Comparison of ENCODE assay signal across 30 cellular contexts in genomic region chr19:44593294-44593693, GRCh38. TPM values are rescaled to one million over a fixed set of nuclear protein-coding genes. Genes with fewer than 3 reads are reported as not detected.
"Had no signal": no experiment of that assay in that cellular context is flagged by ENCODE, and none has a peak within 500 bp of the region (broad histone marks: within the 10 kb centered on the region; RNA-seq: fewer than 3 reads in every experiment).

No MANE protein-coding gene starts in this region.

- ATAC-seq: activated CD8-positive, alpha-beta T cell treated with anti-CD3 and anti-CD28 coated beads for 36 hours; natural killer cell; psoas muscle; stimulated activated naive CD8-positive, alpha-beta T cell treated with anti-CD3 and anti-CD28 coated beads, Interleukin-15, Interleukin-2, amounts not matched to agents 100 U/mL and 50 U/mL, for 24 hours had no signal

- H3K36me3 Mint-ChIP-seq: activated naive CD4-positive, alpha-beta T cell treated with anti-CD3 and anti-CD28 coated beads, Interleukin-2, amount 50 U/mL, for 24 hours; natural killer cell had no signal

- H3K4me3 Mint-ChIP-seq: activated CD4-positive, alpha-beta T cell treated with anti-CD3 and anti-CD28 coated beads, Interleukin-2, amount 10 ng/mL, durations not matched to agents 7 days and 5 days; activated CD8-positive, alpha-beta T cell treated with anti-CD3 and anti-CD28 coated beads for 36 hours; activated naive CD4-positive, alpha-beta T cell treated with anti-CD3 and anti-CD28 coated beads, Interleukin-2, amount 50 U/mL, for 24 hours; immature natural killer cell; natural killer cell had no signal

- H3K27ac ChIP-seq: cardiac muscle cell, left lung, psoas muscle, thyroid gland, VCaP had no signal

- H3K36me3 ChIP-seq: cardiac muscle cell, left lung, thyroid gland had no signal

- H3K27ac Mint-ChIP-seq: activated CD4-positive, alpha-beta T cell treated with anti-CD3 and anti-CD28 coated beads, Interleukin-2, amount 10 ng/mL, durations not matched to agents 7 days and 5 days; activated CD8-positive, alpha-beta T cell treated with anti-CD3 and anti-CD28 coated beads for 36 hours; activated naive CD4-positive, alpha-beta T cell treated with anti-CD3 and anti-CD28 coated beads, Interleukin-2, amount 50 U/mL, for 24 hours; immature natural killer cell; natural killer cell had no signal

- DNase-seq: activated CD4-positive, alpha-beta T cell treated with anti-CD3 and anti-CD28 coated beads, Interleukin-2, amount 10 ng/mL, durations not matched to agents 7 days and 5 days; activated CD4-positive, CD25-positive, alpha-beta regulatory T cell treated with anti-CD3 and anti-CD28 coated beads, Interleukin-2, amount 50 U/mL, for 72 hours; activated CD8-positive, alpha-beta T cell treated with anti-CD3 and anti-CD28 coated beads for 36 hours; activated gamma-delta T cell treated with Interleukin-2 at 50 U/mL for 16 hours; activated T-cell treated with anti-CD3 and anti-CD28 coated beads, Interleukin-2, amount 50 U/mL, for 1 hour; anterior cingulate cortex; body of pancreas; erythroblast; foreskin fibroblast; immature natural killer cell; kidney glomerular epithelial cell; left lung; midbrain; natural killer cell; psoas muscle; right cardiac atrium; stimulated activated CD4-positive, alpha-beta T cell treated with anti-CD3 and anti-CD28 coated beads, Interleukin-12 subunit alpha, Interleukin-12 subunit beta, amount 100 ng/mL, for 4 hours; stimulated activated CD4-positive, alpha-beta T cell treated with anti-CD3 and anti-CD28 coated beads, Interleukin-4, amount 100 ng/mL, for 4 hours; stimulated activated naive CD8-positive, alpha-beta T cell treated with anti-CD3 and anti-CD28 coated beads, Interleukin-15, Interleukin-2, amounts not matched to agents 100 U/mL and 50 U/mL, for 24 hours; T-helper 2 cell; thyroid gland had no signal

- H3K4me3 ChIP-seq: body of pancreas, cardiac muscle cell, left lung, psoas muscle, thyroid gland had no signal

- H3K9me3 ChIP-seq: body of pancreas, thyroid gland had no signal

- H3K9me3 Mint-ChIP-seq: activated naive CD4-positive, alpha-beta T cell treated with anti-CD3 and anti-CD28 coated beads, Interleukin-2, amount 50 U/mL, for 24 hours; natural killer cell had no signal

- H3K4me1 ChIP-seq: thyroid gland had no signal

- H3K27me3 ChIP-seq: body of pancreas, cardiac muscle cell, left lung, thyroid gland had no signal

RNA-seq across cellular contexts. Expression of gene IGSF23, which starts 20.1 kb away (rescaled TPM):
- total RNA-seq: activated CD4-positive, alpha-beta T cell treated with anti-CD3 and anti-CD28 coated beads, Interleukin-2, amount 10 ng/mL, durations not matched to agents 7 days and 5 days; activated CD8-positive, alpha-beta T cell treated with anti-CD3 and anti-CD28 coated beads for 36 hours; cardiac muscle cell; cerebellum; glomerular endothelial cell; left lung; lung microvascular endothelial cell; natural killer cell; osteoblast; right cardiac atrium; subcutaneous adipose tissue; thyroid gland; ureter had no signal
- polyA plus RNA-seq: cardiac muscle cell, immature natural killer cell, right cardiac atrium had no signal
